ENCODE assay signal across 27 cellular contexts in genomic region chr1:219564072-219564471, GRCh38. TPM values are rescaled to one million over a fixed set of nuclear protein-coding genes. Genes with fewer than 3 reads are reported as not detected.
"Had no signal": no experiment of that assay in that cellular context is flagged by ENCODE, and none has a peak within 500 bp of the region (broad histone marks: within the 10 kb centered on the region; RNA-seq: fewer than 3 reads in every experiment).

No MANE protein-coding gene starts in this region.

- H3K27me3 ChIP-seq: foreskin keratinocyte, left lung, testis, uterus had no signal

- H3K36me3 Mint-ChIP-seq: activated naive CD8-positive, alpha-beta T cell treated with anti-CD3 and anti-CD28 coated beads for 36 hours; immature natural killer cell; naive B cell; stimulated activated naive B cell treated with anti-CD40 and anti-IgM and Interleukin-4, amounts not matched to agents 10 μg/mL and 1 μg/mL and 100 μg/mL, for 72 hours had no signal

- H3K4me3 Mint-ChIP-seq: activated naive CD8-positive, alpha-beta T cell treated with anti-CD3 and anti-CD28 coated beads for 36 hours; activated T-cell treated with anti-CD3 and anti-CD28 coated beads, Interleukin-2, amount 50 U/mL, for 4 hours; immature natural killer cell; naive B cell; neural crest cell; stimulated activated naive B cell treated with anti-CD40 and anti-IgM and Interleukin-4, amounts not matched to agents 10 μg/mL and 1 μg/mL and 100 μg/mL, for 72 hours had no signal

- H3K4me1 Mint-ChIP-seq: activated naive CD8-positive, alpha-beta T cell treated with anti-CD3 and anti-CD28 coated beads for 36 hours; immature natural killer cell; naive B cell had no signal

- H3K27ac Mint-ChIP-seq: activated naive CD8-positive, alpha-beta T cell treated with anti-CD3 and anti-CD28 coated beads for 36 hours; immature natural killer cell; naive B cell; stimulated activated naive B cell treated with anti-CD40 and anti-IgM and Interleukin-4, amounts not matched to agents 10 μg/mL and 1 μg/mL and 100 μg/mL, for 72 hours had no signal

- H3K4me3 ChIP-seq: left lung, lung, testis, uterus had no signal

- DNase-seq: activated CD4-positive, alpha-beta T cell treated with anti-CD3 and anti-CD28 coated beads for 4 hours; activated CD4-positive, alpha-beta T cell treated with anti-CD3 and anti-CD28 coated beads, Interleukin-2, amount 50 U/mL, for 48 hours; activated CD4-positive, CD25-positive, alpha-beta regulatory T cell; activated CD8-positive, alpha-beta memory T cell treated with anti-CD3 and anti-CD28 coated beads, Interleukin-2, amount 50 U/mL, for 48 hours; activated naive CD4-positive, alpha-beta T cell treated with Interleukin-2 at 50 U/mL for 16 hours; activated naive CD8-positive, alpha-beta T cell treated with anti-CD3 and anti-CD28 coated beads for 36 hours; activated T-cell treated with anti-CD3 and anti-CD28 coated beads, Interleukin-2, amount 50 U/mL, for 4 hours; central memory CD4-positive, alpha-beta T cell; dermis blood vessel endothelial cell; effector CD8-positive, alpha-beta T cell; foreskin keratinocyte; immature natural killer cell; left lung; naive B cell; retina; stimulated activated CD4-positive, alpha-beta T cell treated with anti-CD3 and anti-CD28 coated beads, Interleukin-2, amount 100 ng/mL, for 48 hours; stimulated activated CD8-positive, alpha-beta memory T cell treated with anti-CD3 and anti-CD28 coated beads, Interleukin-4, amount 100 ng/mL, for 48 hours; stimulated activated naive B cell treated with anti-CD40 and anti-IgM and Interleukin-4, amounts not matched to agents 10 μg/mL and 1 μg/mL and 100 μg/mL, for 72 hours; testis; trophoblast cell; uterus had no signal

- H3K9me3 Mint-ChIP-seq: activated naive CD8-positive, alpha-beta T cell treated with anti-CD3 and anti-CD28 coated beads for 36 hours; activated T-cell treated with anti-CD3 and anti-CD28 coated beads, Interleukin-2, amount 50 U/mL, for 4 hours; stimulated activated naive B cell treated with anti-CD40 and anti-IgM and Interleukin-4, amounts not matched to agents 10 μg/mL and 1 μg/mL and 100 μg/mL, for 72 hours had no signal

- H3K36me3 ChIP-seq: left lung, uterus had no signal

- H3K4me1 ChIP-seq: foreskin keratinocyte, left lung, testis, uterus had no signal

- H3K9me3 ChIP-seq: left lung, testis, uterus had no signal

- H3K27ac ChIP-seq: foreskin keratinocyte, left lung, testis, uterus had no signal

RNA-seq across cellular contexts. Expression of gene ZC3H11B, which starts 48.8 kb away (rescaled TPM):
- total RNA-seq: activated CD8-positive, alpha-beta memory T cell treated with anti-CD3 and anti-CD28 coated beads for 36 hours; mesenteric fat pad; omental fat pad; posterior vena cava had no signal
